1 cellular context compared by ENCODE assay signal in genomic region chr2:62343636-62344349, GRCh38.
TF ChIP-seq lines count a peak whose summit lies in the region.

No MANE protein-coding gene starts in this region.

TF ChIP-seq in GM12878, 131 proteins besides CTCF, POLR2A, EP300 and RAD21 (continued from another document):
- TF ChIP-seq, protein P1, sequence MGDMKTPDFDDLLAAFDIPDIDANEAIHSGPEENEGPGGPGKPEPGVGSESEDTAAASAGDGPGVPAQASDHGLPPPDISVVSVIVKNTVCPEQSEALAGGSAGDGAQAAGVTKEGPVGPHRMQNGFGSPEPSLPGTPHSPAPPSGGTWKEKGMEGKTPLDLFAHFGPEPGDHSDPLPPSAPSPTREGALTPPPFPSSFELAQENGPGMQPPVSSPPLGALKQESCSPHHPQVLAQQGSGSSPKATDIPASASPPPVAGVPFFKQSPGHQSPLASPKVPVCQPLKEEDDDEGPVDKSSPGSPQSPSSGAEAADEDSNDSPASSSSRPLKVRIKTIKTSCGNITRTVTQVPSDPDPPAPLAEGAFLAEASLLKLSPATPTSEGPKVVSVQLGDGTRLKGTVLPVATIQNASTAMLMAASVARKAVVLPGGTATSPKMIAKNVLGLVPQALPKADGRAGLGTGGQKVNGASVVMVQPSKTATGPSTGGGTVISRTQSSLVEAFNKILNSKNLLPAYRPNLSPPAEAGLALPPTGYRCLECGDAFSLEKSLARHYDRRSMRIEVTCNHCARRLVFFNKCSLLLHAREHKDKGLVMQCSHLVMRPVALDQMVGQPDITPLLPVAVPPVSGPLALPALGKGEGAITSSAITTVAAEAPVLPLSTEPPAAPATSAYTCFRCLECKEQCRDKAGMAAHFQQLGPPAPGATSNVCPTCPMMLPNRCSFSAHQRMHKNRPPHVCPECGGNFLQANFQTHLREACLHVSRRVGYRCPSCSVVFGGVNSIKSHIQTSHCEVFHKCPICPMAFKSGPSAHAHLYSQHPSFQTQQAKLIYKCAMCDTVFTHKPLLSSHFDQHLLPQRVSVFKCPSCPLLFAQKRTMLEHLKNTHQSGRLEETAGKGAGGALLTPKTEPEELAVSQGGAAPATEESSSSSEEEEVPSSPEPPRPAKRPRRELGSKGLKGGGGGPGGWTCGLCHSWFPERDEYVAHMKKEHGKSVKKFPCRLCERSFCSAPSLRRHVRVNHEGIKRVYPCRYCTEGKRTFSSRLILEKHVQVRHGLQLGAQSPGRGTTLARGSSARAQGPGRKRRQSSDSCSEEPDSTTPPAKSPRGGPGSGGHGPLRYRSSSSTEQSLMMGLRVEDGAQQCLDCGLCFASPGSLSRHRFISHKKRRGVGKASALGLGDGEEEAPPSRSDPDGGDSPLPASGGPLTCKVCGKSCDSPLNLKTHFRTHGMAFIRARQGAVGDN (IDR thresholded peaks at IDR 0.05), result no peak
- TF ChIP-seq, protein P2, sequence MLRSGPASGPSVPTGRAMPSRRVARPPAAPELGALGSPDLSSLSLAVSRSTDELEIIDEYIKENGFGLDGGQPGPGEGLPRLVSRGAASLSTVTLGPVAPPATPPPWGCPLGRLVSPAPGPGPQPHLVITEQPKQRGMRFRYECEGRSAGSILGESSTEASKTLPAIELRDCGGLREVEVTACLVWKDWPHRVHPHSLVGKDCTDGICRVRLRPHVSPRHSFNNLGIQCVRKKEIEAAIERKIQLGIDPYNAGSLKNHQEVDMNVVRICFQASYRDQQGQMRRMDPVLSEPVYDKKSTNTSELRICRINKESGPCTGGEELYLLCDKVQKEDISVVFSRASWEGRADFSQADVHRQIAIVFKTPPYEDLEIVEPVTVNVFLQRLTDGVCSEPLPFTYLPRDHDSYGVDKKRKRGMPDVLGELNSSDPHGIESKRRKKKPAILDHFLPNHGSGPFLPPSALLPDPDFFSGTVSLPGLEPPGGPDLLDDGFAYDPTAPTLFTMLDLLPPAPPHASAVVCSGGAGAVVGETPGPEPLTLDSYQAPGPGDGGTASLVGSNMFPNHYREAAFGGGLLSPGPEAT (IDR thresholded peaks at IDR 0.05; ENCODE audit: low read depth), result no peak
- TF ChIP-seq PAX5 (IDR thresholded peaks at IDR 0.05; ENCODE audit: borderline replicate concordance, low read depth, low read length) (no peak), MEF2A (IDR thresholded peaks at IDR 0.05; ENCODE audit: insufficient read depth, low read depth, low read length) (no peak), MXI1 (IDR thresholded peaks at IDR 0.05; ENCODE audit: low read depth, low read length) (no peak), ZNF24 (IDR thresholded peaks at IDR 0.05) (no peak), TCF3 (IDR thresholded peaks at IDR 0.05; ENCODE audit: borderline replicate concordance, insufficient read depth, low read depth, low read length) (no peak), CREM (IDR thresholded peaks at IDR 0.05; ENCODE audit: low read depth) (no peak), NR2C2 (IDR thresholded peaks at IDR 0.05; ENCODE audit: borderline replicate concordance, control insufficient read depth, insufficient read length, low read depth) (no peak), FOS (IDR thresholded peaks at IDR 0.05; ENCODE audit: borderline replicate concordance, extremely low read depth, insufficient read length) (no peak)
- TF ChIP-seq, protein P3, sequence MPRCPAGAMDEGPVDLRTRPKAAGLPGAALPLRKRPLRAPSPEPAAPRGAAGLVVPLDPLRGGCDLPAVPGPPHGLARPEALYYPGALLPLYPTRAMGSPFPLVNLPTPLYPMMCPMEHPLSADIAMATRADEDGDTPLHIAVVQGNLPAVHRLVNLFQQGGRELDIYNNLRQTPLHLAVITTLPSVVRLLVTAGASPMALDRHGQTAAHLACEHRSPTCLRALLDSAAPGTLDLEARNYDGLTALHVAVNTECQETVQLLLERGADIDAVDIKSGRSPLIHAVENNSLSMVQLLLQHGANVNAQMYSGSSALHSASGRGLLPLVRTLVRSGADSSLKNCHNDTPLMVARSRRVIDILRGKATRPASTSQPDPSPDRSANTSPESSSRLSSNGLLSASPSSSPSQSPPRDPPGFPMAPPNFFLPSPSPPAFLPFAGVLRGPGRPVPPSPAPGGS (IDR thresholded peaks at IDR 0.05; ENCODE audit: borderline replicate concordance, insufficient read depth, low read depth, low read length, poor library complexity, severe bottlenecking), result no peak
- TF ChIP-seq, protein P4, sequence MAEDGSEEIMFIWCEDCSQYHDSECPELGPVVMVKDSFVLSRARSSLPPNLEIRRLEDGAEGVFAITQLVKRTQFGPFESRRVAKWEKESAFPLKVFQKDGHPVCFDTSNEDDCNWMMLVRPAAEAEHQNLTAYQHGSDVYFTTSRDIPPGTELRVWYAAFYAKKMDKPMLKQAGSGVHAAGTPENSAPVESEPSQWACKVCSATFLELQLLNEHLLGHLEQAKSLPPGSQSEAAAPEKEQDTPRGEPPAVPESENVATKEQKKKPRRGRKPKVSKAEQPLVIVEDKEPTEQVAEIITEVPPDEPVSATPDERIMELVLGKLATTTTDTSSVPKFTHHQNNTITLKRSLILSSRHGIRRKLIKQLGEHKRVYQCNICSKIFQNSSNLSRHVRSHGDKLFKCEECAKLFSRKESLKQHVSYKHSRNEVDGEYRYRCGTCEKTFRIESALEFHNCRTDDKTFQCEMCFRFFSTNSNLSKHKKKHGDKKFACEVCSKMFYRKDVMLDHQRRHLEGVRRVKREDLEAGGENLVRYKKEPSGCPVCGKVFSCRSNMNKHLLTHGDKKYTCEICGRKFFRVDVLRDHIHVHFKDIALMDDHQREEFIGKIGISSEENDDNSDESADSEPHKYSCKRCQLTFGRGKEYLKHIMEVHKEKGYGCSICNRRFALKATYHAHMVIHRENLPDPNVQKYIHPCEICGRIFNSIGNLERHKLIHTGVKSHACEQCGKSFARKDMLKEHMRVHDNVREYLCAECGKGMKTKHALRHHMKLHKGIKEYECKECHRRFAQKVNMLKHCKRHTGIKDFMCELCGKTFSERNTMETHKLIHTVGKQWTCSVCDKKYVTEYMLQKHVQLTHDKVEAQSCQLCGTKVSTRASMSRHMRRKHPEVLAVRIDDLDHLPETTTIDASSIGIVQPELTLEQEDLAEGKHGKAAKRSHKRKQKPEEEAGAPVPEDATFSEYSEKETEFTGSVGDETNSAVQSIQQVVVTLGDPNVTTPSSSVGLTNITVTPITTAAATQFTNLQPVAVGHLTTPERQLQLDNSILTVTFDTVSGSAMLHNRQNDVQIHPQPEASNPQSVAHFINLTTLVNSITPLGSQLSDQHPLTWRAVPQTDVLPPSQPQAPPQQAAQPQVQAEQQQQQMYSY (CRISPR knock-in tag; IDR thresholded peaks at IDR 0.05), result no peak
- TF ChIP-seq, protein P5, sequence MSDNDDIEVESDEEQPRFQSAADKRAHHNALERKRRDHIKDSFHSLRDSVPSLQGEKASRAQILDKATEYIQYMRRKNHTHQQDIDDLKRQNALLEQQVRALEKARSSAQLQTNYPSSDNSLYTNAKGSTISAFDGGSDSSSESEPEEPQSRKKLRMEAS (IDR thresholded peaks at IDR 0.05; ENCODE audit: low read depth, low read length), result no peak
- TF ChIP-seq, protein P6, sequence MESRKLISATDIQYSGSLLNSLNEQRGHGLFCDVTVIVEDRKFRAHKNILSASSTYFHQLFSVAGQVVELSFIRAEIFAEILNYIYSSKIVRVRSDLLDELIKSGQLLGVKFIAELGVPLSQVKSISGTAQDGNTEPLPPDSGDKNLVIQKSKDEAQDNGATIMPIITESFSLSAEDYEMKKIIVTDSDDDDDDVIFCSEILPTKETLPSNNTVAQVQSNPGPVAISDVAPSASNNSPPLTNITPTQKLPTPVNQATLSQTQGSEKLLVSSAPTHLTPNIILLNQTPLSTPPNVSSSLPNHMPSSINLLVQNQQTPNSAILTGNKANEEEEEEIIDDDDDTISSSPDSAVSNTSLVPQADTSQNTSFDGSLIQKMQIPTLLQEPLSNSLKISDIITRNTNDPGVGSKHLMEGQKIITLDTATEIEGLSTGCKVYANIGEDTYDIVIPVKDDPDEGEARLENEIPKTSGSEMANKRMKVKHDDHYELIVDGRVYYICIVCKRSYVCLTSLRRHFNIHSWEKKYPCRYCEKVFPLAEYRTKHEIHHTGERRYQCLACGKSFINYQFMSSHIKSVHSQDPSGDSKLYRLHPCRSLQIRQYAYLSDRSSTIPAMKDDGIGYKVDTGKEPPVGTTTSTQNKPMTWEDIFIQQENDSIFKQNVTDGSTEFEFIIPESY (IDR thresholded peaks at IDR 0.05), result no peak
